Comparison of ENCODE assay signal across 9 cellular contexts in genomic region chrX:119503484-119503861, GRCh38. TPM values are rescaled to one million over a fixed set of nuclear protein-coding genes. Genes with fewer than 3 reads are reported as not detected.
A peak's percentile ranks its signal among the peaks of the same experiment; 100 is the strongest.
DNase-seq lines count a peak whose midpoint lies in the region; ATAC-seq and TF ChIP-seq lines count a peak whose summit lies in the region.
"Had no signal": no experiment of that assay in that cellular context is flagged by ENCODE, and none has a peak within 500 bp of the region (broad histone marks: within the 10 kb centered on the region; RNA-seq: fewer than 3 reads in every experiment).

No MANE protein-coding gene starts in this region.

- no peaks in the 10 kb centered on the region for H3K23me2 ChIP-seq in H9 (ENCODE audit: insufficient read length, low read depth, low read length, poor library complexity, severe bottlenecking)

- no peak overlapping the region for H2BK5ac ChIP-seq in H9 (ENCODE audit: insufficient read length, low read length)

- no peak overlapping the region for H2BK12ac ChIP-seq in H9 (ENCODE audit: insufficient read length, low read depth, low read length)

- H3K23ac ChIP-seq in H9 (ENCODE audit: insufficient read length, low read depth, low read length): no peak overlapping the region

- no peak overlapping the region for H4K5ac ChIP-seq in H9 (ENCODE audit: insufficient read length, low read depth, low read length)

- H4K20me1 ChIP-seq in fibroblast of lung (ENCODE audit: control insufficient read depth, extremely low read depth, insufficient read depth, low read length) (no peaks in the 10 kb centered on the region), H9 (ENCODE audit: control insufficient read depth, insufficient read depth, insufficient read length) (no peaks in the 10 kb centered on the region)

- H3K27me3 ChIP-seq in Panc1 (ENCODE audit: control insufficient read depth, insufficient read depth, low read length): no peaks in the 10 kb centered on the region
- no peaks in the 10 kb centered on the region for H3K27me3 ChIP-seq in fibroblast of lung (ENCODE audit: control insufficient read depth, insufficient read depth, low read length)
- no peaks in the 10 kb centered on the region for H3K27me3 ChIP-seq in H9 (ENCODE audit: insufficient read depth, low read length)

- H3K36me3 ChIP-seq in Panc1 (ENCODE audit: control insufficient read depth, insufficient read depth, low read length): no peaks in the 10 kb centered on the region
- H3K36me3 ChIP-seq in fibroblast of lung (ENCODE audit: control insufficient read depth, insufficient read depth, low read length): no peaks in the 10 kb centered on the region

- peak; percentile 88 for ATAC-seq in Panc1
- no peak for ATAC-seq in GM21423 (IDR thresholded peaks at IDR 0.05; ENCODE audit: unreplicated experiment)

- H2BK120ac ChIP-seq in H9 (ENCODE audit: low read depth, low read length, poor library complexity, severe bottlenecking): no peak overlapping the region

- TSS peak; percentile 87 for BruUV-seq in Calu3 (replicated peaks; lab: Mats Ljungman, UMichigan)
- BruUV-seq in Panc1 (replicated peaks; lab: Mats Ljungman, UMichigan): no TSS peak

- H3K18ac ChIP-seq in H9 (ENCODE audit: insufficient read length, low read depth, low read length): no peak overlapping the region

- DNase-seq in Calu3 (peak; percentile 80), Panc1 (ENCODE audit: low read depth, low spot score) (peak; percentile 61), fibroblast of lung (ENCODE audit: low read depth in 2 of 2) (peak; percentile 73 to 89), osteocyte (ENCODE audit: extremely low spot score, unreplicated experiment) (no peak), H9 (no peak), epidermal melanocyte (ENCODE audit: insufficient read length, low spot score) (no peak)
- no peak for DNase-seq in activated naive CD4-positive, alpha-beta T cell treated with anti-CD3 and anti-CD28 coated beads, Interleukin-2, amount 50 U/mL, for 16 hours
- DNase-seq: activated naive CD4-positive, alpha-beta T cell had no signal

- intact Hi-C loops in Calu3 (cut with micrococcal nuclease; ENCODE audit: unreplicated experiment) (no loop called here), Panc1 (cut with micrococcal nuclease; ENCODE audit: unreplicated experiment) (no loop called here)

- H3K79me1 ChIP-seq in H9 (ENCODE audit: insufficient read depth, low read depth, low read length, poor library complexity, severe bottlenecking): no peaks in the 10 kb centered on the region

- no peak overlapping the region for H3K14ac ChIP-seq in H9 (ENCODE audit: insufficient read depth, low read length)

- peaks cover 40% of the 10 kb centered on the region for H3K4me1 Mint-ChIP-seq in Calu3 (ENCODE audit: low read depth, unreplicated experiment)
- H3K4me1 Mint-ChIP-seq in osteocyte (ENCODE audit: unreplicated experiment): peaks cover 33% of the 10 kb centered on the region
- peaks cover 0 to 7% of the 10 kb centered on the region in 2 experiments; a peak in 3 of 4 replicates for H3K4me1 Mint-ChIP-seq in H9

- H3K79me2 ChIP-seq in fibroblast of lung (ENCODE audit: control insufficient read depth, insufficient read depth, low read length) (no peaks in the 10 kb centered on the region), H9 (ENCODE audit: insufficient read depth, low read length) (no peaks in the 10 kb centered on the region)

- H2BK15ac ChIP-seq in H9 (ENCODE audit: low read depth, low read length): no peak overlapping the region

- H3K4me3 ChIP-seq in Panc1 (ENCODE audit: low read depth in 2 of 2, low read length in 2 of 2): no peak overlapping the region
- no peak overlapping the region for H3K4me3 ChIP-seq in fibroblast of lung (replicated peaks in 1 of 4; ENCODE audit: control extremely low read depth in 1 of 4, insufficient read depth in 1 of 4, low read depth in 3 of 4, low read length in 4 of 4)

- H2AK5ac ChIP-seq in H9 (ENCODE audit: insufficient read length, low read length): no peak overlapping the region

- H3K36me3 Mint-ChIP-seq in Calu3 (ENCODE audit: insufficient read depth, unreplicated experiment) (peaks cover 14% of the 10 kb centered on the region), osteocyte (ENCODE audit: unreplicated experiment) (no peaks in the 10 kb centered on the region), H9 (ENCODE audit: insufficient read depth in 1 of 3, low read depth in 3 of 3) (peaks cover 0 to 7% (median 1%) of the 10 kb centered on the region in 3 experiments; a peak in 4 of 7 replicates)

- CTCF ChIA-PET in Calu3 (lab: Charles Lee) (interaction anchor here (0.5 to 2.4 kb wide), 8 partner anchors 9 to 902 kb away, joined by 3 to 32 read pairs (median 5); no protein-coding TSS in a partner anchor), Panc1 (lab: Charles Lee) (interaction anchor here (0.7 kb wide), 1 partner anchor 12 kb away, joined by 4 read pairs; no protein-coding TSS in a partner anchor)

- H4K91ac ChIP-seq in H9 (ENCODE audit: insufficient read length, low read depth, low read length): no peak overlapping the region

- H4K8ac ChIP-seq in H9 (replicated peaks; ENCODE audit: insufficient read length, low read depth, low read length): no peak overlapping the region

- H3K4me3 Mint-ChIP-seq in Calu3 (ENCODE audit: low read depth, unreplicated experiment) (peak overlapping the region; percentile 59), osteocyte (ENCODE audit: unreplicated experiment) (no peak overlapping the region), H9 (no peak overlapping the region)

- no CpG with 5 or more reads among the region's 2 CpGs for whole genome bisulfite sequencing in H9 (ENCODE audit: extremely low coverage, insufficient read length, low lambda C conversion rate)

- H3K4ac ChIP-seq in H9 (ENCODE audit: low read depth, low read length): no peak overlapping the region

- no peak for TF ChIP-seq CTCF in Calu3 (IDR thresholded peaks at IDR 0.05; ENCODE audit: unreplicated experiment)
- TF ChIP-seq CTCF in Panc1 (IDR thresholded peaks at IDR 0.05): no peak
- no peak for TF ChIP-seq CTCF in fibroblast of lung (conservative IDR thresholded peaks at IDR 0.05 in 1 of 2, IDR thresholded peaks at IDR 0.05 in 1 of 2; ENCODE audit: low read depth in 1 of 2, low read length in 2 of 2)
- TF ChIP-seq CTCF in osteocyte (IDR thresholded peaks at IDR 0.05): no peak
- TF ChIP-seq CTCF in H9 (conservative IDR thresholded peaks at IDR 0.05): no peak

- H3K27ac Mint-ChIP-seq in Calu3 (ENCODE audit: unreplicated experiment): peak overlapping the region; percentile 96
- H3K27ac Mint-ChIP-seq in osteocyte (ENCODE audit: unreplicated experiment): peak overlapping the region; percentile 92
- H3K27ac Mint-ChIP-seq in H9: no peak overlapping the region

- H3K9me3 ChIP-seq in Panc1 (ENCODE audit: control insufficient read depth, insufficient read depth, low read depth, low read length): no peaks in the 10 kb centered on the region
- H3K9me3 ChIP-seq in fibroblast of lung (ENCODE audit: control insufficient read depth, insufficient read depth, low read depth, low read length): no peaks in the 10 kb centered on the region
- H3K9me3 ChIP-seq in H9 (ENCODE audit: control insufficient read depth, low read depth, low read length): peaks cover 9% of the 10 kb centered on the region

- H3K9ac ChIP-seq in fibroblast of lung (ENCODE audit: insufficient read depth, low read length) (no peak overlapping the region), H9 (ENCODE audit: extremely low read depth, insufficient read length, low read length) (no peak overlapping the region)

- H2AFZ ChIP-seq in fibroblast of lung (ENCODE audit: low read length): no peak overlapping the region
- H2AFZ ChIP-seq in H9 (ENCODE audit: low read length): no peak overlapping the region

- POLR2A ChIA-PET in Panc1 (lab: Charles Lee): no interaction called here

- H3K27me3 Mint-ChIP-seq in Calu3 (ENCODE audit: unreplicated experiment) (no peaks in the 10 kb centered on the region), osteocyte (ENCODE audit: unreplicated experiment) (no peaks in the 10 kb centered on the region), H9 (ENCODE audit: low read depth) (no peaks in the 10 kb centered on the region)

- H3K9me3 Mint-ChIP-seq in Calu3 (ENCODE audit: low read depth, unreplicated experiment) (no peaks in the 10 kb centered on the region), osteocyte (ENCODE audit: unreplicated experiment) (no peaks in the 10 kb centered on the region), H9 (peaks cover 52 to 69% of the 10 kb centered on the region in 2 experiments)

- no peak overlapping the region for H2BK20ac ChIP-seq in H9 (ENCODE audit: low read depth, low read length, poor library complexity, severe bottlenecking)

- in situ Hi-C loops in Panc1 (cut with HindIII; ENCODE audit: low pct_unique_long_range_greater_than_20kb, low sequenced_read_pairs): no loop called here

- H3K27ac ChIP-seq in Panc1 (ENCODE audit: low read length): peak overlapping the region; percentile 39
- H3K27ac ChIP-seq in fibroblast of lung (ENCODE audit: insufficient read depth, low read length): peak overlapping the region; percentile 47
- no peak overlapping the region for H3K27ac ChIP-seq in H9 (ENCODE audit: insufficient read length, low read depth, low read length)

- H3K4me1 ChIP-seq in Panc1 (ENCODE audit: control insufficient read depth, insufficient read depth, low read length): peaks cover 13% of the 10 kb centered on the region
- peaks cover 11% of the 10 kb centered on the region for H3K4me1 ChIP-seq in fibroblast of lung (ENCODE audit: control insufficient read depth, extremely low read depth, insufficient read depth, low read length)
- no peaks in the 10 kb centered on the region for H3K4me1 ChIP-seq in H9 (ENCODE audit: insufficient read depth, low read length)

- H3K56ac ChIP-seq in H9 (ENCODE audit: insufficient read length, low read depth, low read length): no peak overlapping the region

- H3K4me2 ChIP-seq in fibroblast of lung (ENCODE audit: extremely low read depth, insufficient read depth, low read length) (no peak overlapping the region), H9 (ENCODE audit: insufficient read depth, insufficient read length, low read length) (no peak overlapping the region)

- no peak overlapping the region for H3T11ph ChIP-seq in H9 (ENCODE audit: low read length)

RNA-seq across cellular contexts. Expression of gene SLC25A5, which starts 35.2 kb away (rescaled TPM):
- total RNA-seq in Calu3 (2022): 396 and 416 TPM in 2 replicates
- 709 TPM for total RNA-seq in Panc1 (2021; ENCODE audit: unreplicated experiment)
- 805 TPM for polyA plus RNA-seq in Panc1 (2012; ENCODE audit: insufficient read length)
- total RNA-seq in fibroblast of lung: 118 and 157 TPM in 2 replicates
- 255 and 442 TPM in 2 replicates for polyA plus RNA-seq in fibroblast of lung
- polyA plus RNA-seq in fibroblast of lung (2012): 218 and 377 TPM in 2 replicates
- polyA minus RNA-seq in fibroblast of lung (ENCODE audit: low replicate concordance): 234 and 316 TPM in 2 replicates
- 245 TPM in 2 replicates for total RNA-seq in osteocyte
- 454 and 472 TPM in 2 replicates for total RNA-seq in H9 (2021)

Comparison
In these comparisons a context has a peak if more than half of its experiments do, and no peak if none do; other contexts are left out.
1. DNase-seq: peak in Calu3 (single experiment), Panc1 (single experiment) and fibroblast of lung (2 of 2); none in osteocyte (single experiment), activated naive CD4-positive, alpha-beta T cell treated with anti-CD3 and anti-CD28 coated beads, Interleukin-2, amount 50 U/mL, for 16 hours (single experiment), H9 (single experiment) and epidermal melanocyte (single experiment).
2. H3K27ac Mint-ChIP-seq: peak in Calu3 (single experiment) and osteocyte (single experiment); none in H9 (0 of 3).